ENCODE assay signal across 15 cellular contexts in genomic region chr13:24039621-24040475, GRCh38.
A peak's percentile ranks its signal among the peaks of the same experiment; 100 is the strongest.
DNase-seq lines count a peak whose midpoint lies in the region; ATAC-seq, FAIRE-seq and TF ChIP-seq lines count a peak whose summit lies in the region.
"Had no signal": no experiment of that assay in that cellular context is flagged by ENCODE, and none has a peak within 500 bp of the region (broad histone marks: within the 10 kb centered on the region; RNA-seq: fewer than 3 reads in every experiment).

No MANE protein-coding gene starts in this region.

- no peak overlapping the region for H3K27ac Mint-ChIP-seq in activated T-helper 2 cell treated with anti-CD3 and anti-CD28 coated beads, Interferon-gamma antibody, Interleukin-2, Interleukin-4, amounts not matched to agents 10 μg/mL and 5 μg/mL and 100 μg/mL, durations not matched to agents 14 hours and 24 hours and 36 hours
- H3K27ac Mint-ChIP-seq: activated naive CD4-positive, alpha-beta T cell treated with anti-CD3 and anti-CD28 coated beads, Interleukin-2, amount 50 U/mL, for 72 hours had no signal

- no peaks in the 10 kb centered on the region; the same call in 1 of the 2 replicates for H3K27me3 ChIP-seq in H7 (ENCODE audit: control insufficient read depth, insufficient read depth, low read length)
- no peaks in the 10 kb centered on the region for H3K27me3 ChIP-seq in osteoblast (ENCODE audit: insufficient read depth, low read length)
- H3K27me3 ChIP-seq: BLaER1, foreskin keratinocyte had no signal

- peaks cover 32% of the 10 kb centered on the region for H3K4me1 Mint-ChIP-seq in activated T-helper 2 cell treated with anti-CD3 and anti-CD28 coated beads, Interferon-gamma antibody, Interleukin-2, Interleukin-4, amounts not matched to agents 10 μg/mL and 5 μg/mL and 100 μg/mL, durations not matched to agents 14 hours and 24 hours and 36 hours (ENCODE audit: low read depth)
- H3K4me1 Mint-ChIP-seq: IgD-negative memory B cell had no signal

- no peak overlapping the region for H3K27ac ChIP-seq in osteoblast (ENCODE audit: low read depth, low read length)
- H3K27ac ChIP-seq: BLaER1, foreskin keratinocyte had no signal

- no peaks in the 10 kb centered on the region for H4K20me1 ChIP-seq in osteoblast (ENCODE audit: insufficient read depth, low read length)
- H4K20me1 ChIP-seq: BLaER1 had no signal

- peaks cover 23% of the 10 kb centered on the region for H3K4me1 ChIP-seq in osteoblast (ENCODE audit: insufficient read depth, low read length)
- H3K4me1 ChIP-seq: foreskin keratinocyte, HAP-1 had no signal

- peak; percentile 75 for ATAC-seq in GM19452 (IDR thresholded peaks at IDR 0.05; ENCODE audit: unreplicated experiment)
- ATAC-seq in HG03108 (IDR thresholded peaks at IDR 0.05; ENCODE audit: unreplicated experiment), result peak; percentile 56
- ATAC-seq: foreskin keratinocyte had no signal

- H3K36me3 Mint-ChIP-seq in activated T-helper 2 cell treated with anti-CD3 and anti-CD28 coated beads, Interferon-gamma antibody, Interleukin-2, Interleukin-4, amounts not matched to agents 10 μg/mL and 5 μg/mL and 100 μg/mL, durations not matched to agents 14 hours and 24 hours and 36 hours (ENCODE audit: low read depth), result no peaks in the 10 kb centered on the region
- H3K36me3 Mint-ChIP-seq: activated naive CD4-positive, alpha-beta T cell treated with anti-CD3 and anti-CD28 coated beads, Interleukin-2, amount 50 U/mL, for 72 hours; IgD-negative memory B cell had no signal

- DNase-seq in GM12891 (ENCODE audit: insufficient read length, low spot score) (no peak), globus pallidus (ENCODE audit: low spot score) (peak; percentile 83), activated gamma-delta T cell (lab: John Stamatoyannopoulos, UW) (no peak), H7 (no peak), osteoblast (ENCODE audit: insufficient read length, low spot score, missing footprints) (no peak)
- no peak for DNase-seq in activated T-helper 2 cell treated with anti-CD3 and anti-CD28 coated beads, Interferon-gamma antibody, Interleukin-2, Interleukin-4, amounts not matched to agents 10 μg/mL and 5 μg/mL and 100 μg/mL, durations not matched to agents 14 hours and 24 hours and 36 hours (ENCODE audit: low spot score)
- DNase-seq: activated CD4-positive, alpha-beta T cell treated with anti-CD3 and anti-CD28 coated beads for 1 hour; cortex of kidney had no signal

- H3K79me2 ChIP-seq in osteoblast (ENCODE audit: insufficient read depth, low read length), result no peaks in the 10 kb centered on the region

- H2AFZ ChIP-seq in osteoblast (ENCODE audit: low read length), result no peak overlapping the region

- no peaks in the 10 kb centered on the region for H3K9me3 Mint-ChIP-seq in activated T-helper 2 cell treated with anti-CD3 and anti-CD28 coated beads, Interferon-gamma antibody, Interleukin-2, Interleukin-4, amounts not matched to agents 10 μg/mL and 5 μg/mL and 100 μg/mL, durations not matched to agents 14 hours and 24 hours and 36 hours
- H3K9me3 Mint-ChIP-seq: activated naive CD4-positive, alpha-beta T cell treated with anti-CD3 and anti-CD28 coated beads, Interleukin-2, amount 50 U/mL, for 72 hours had no signal

- no peaks in the 10 kb centered on the region for H3K9me3 ChIP-seq in osteoblast (ENCODE audit: low read depth, low read length)
- H3K9me3 ChIP-seq: BLaER1, HAP-1 had no signal

- no peak for TF ChIP-seq POLR2A in GM12891 (IDR thresholded peaks at IDR 0.05; ENCODE audit: low read depth, low read length)

- intact Hi-C loops in activated T-helper 2 cell treated with anti-CD3 and anti-CD28 coated beads, Interferon-gamma antibody, Interleukin-2, Interleukin-4, amounts not matched to agents 10 μg/mL and 5 μg/mL and 100 μg/mL, durations not matched to agents 14 hours and 24 hours and 36 hours (cut with micrococcal nuclease), result no loop called here

- no peak overlapping the region for H3K4me2 ChIP-seq in osteoblast (ENCODE audit: insufficient read depth, low read length)

- no peaks in the 10 kb centered on the region for H3K27me3 Mint-ChIP-seq in activated T-helper 2 cell treated with anti-CD3 and anti-CD28 coated beads, Interferon-gamma antibody, Interleukin-2, Interleukin-4, amounts not matched to agents 10 μg/mL and 5 μg/mL and 100 μg/mL, durations not matched to agents 14 hours and 24 hours and 36 hours (ENCODE audit: low read depth)

- no peak overlapping the region for H3K4me3 ChIP-seq in H7 (ENCODE audit: insufficient read depth, low read depth, low read length)
- H3K4me3 ChIP-seq in osteoblast (ENCODE audit: insufficient read depth, low read length), result no peak overlapping the region
- H3K4me3 ChIP-seq: BLaER1, HAP-1 had no signal

- TF ChIP-seq CTCF in osteoblast (IDR thresholded peaks at IDR 0.05; ENCODE audit: extremely low read depth, low read depth, low read length), result no peak

- no peak overlapping the region for H3K4me3 Mint-ChIP-seq in activated T-helper 2 cell treated with anti-CD3 and anti-CD28 coated beads, Interferon-gamma antibody, Interleukin-2, Interleukin-4, amounts not matched to agents 10 μg/mL and 5 μg/mL and 100 μg/mL, durations not matched to agents 14 hours and 24 hours and 36 hours (ENCODE audit: low read depth)
- H3K4me3 Mint-ChIP-seq: IgD-negative memory B cell had no signal

- H3K36me3 ChIP-seq in H7 (replicated peaks; ENCODE audit: control insufficient read depth, insufficient read depth, low read length) (no peaks in the 10 kb centered on the region), osteoblast (ENCODE audit: insufficient read depth, low read length) (no peaks in the 10 kb centered on the region)
- H3K36me3 ChIP-seq: BLaER1, HAP-1 had no signal

- peak; percentile 85 for FAIRE-seq in GM12891 (lab: Jason Lieb, UNC)

TF ChIP-seq in GM12891, 5 proteins besides CTCF, POLR2A, EP300 and RAD21:
- TF ChIP-seq PAX5 (IDR thresholded peaks at IDR 0.05; ENCODE audit: insufficient read depth, low read length, severe bottlenecking), result no peak
- TF ChIP-seq POLR2AphosphoS5 (IDR thresholded peaks at IDR 0.05; ENCODE audit: low read depth, low read length), result no peak
- no peak for TF ChIP-seq TAF1 (IDR thresholded peaks at IDR 0.05; ENCODE audit: low read depth, low read length)
- TF ChIP-seq SPI1 (IDR thresholded peaks at IDR 0.05; ENCODE audit: low read depth, low read length), result peak; percentile 70
